ENCODE assay signal across 20 cellular contexts in the genomic region with DNA sequence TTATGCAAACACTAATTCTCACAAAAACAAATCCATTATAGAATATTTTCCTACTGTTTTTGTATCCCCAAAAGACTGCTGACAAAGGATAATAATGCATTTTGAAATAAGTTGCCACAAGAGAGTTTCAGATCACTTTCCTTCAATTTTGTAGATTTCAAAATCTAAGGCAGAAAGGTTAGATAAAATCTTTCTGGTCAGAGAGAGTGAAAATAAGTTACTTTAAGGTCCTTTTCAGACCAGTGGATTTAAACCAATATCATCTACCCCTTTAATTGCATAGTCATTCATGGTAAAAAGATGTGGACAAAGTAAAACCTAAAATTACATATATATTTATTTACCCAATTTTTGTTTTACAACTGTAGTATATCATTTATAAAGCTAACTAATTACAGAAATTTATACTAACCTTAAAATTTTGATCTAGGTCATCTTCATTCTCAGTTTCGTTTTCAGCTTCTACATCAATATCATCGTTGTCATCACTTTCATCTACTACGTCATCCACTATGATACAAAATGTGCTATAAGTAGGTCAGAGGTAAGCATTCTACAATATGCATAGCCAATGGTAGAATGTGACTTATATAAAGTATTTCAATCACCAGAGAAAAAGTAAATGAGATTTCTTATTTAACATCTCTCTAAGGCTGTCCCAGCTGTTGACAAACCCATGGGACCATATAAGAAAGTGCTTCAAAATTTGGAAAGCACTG.
DNase-seq lines count a peak whose midpoint lies in the region; ATAC-seq and TF ChIP-seq lines count a peak whose summit lies in the region.
"Had no signal": no experiment of that assay in that cellular context is flagged by ENCODE, and none has a peak within 500 bp of the region (broad histone marks: within the 10 kb centered on the region; RNA-seq: fewer than 3 reads in every experiment).

No MANE protein-coding gene starts in this region.

- H3K4me2 ChIP-seq in OCI-LY3 (ENCODE audit: low read length): 0 out of 2 replicates have a peak overlapping the region, but pooled peaks have one; percentile 2
- H3K4me2 ChIP-seq: PC-9 had no signal

- H3K36me3 Mint-ChIP-seq in CD8-positive, alpha-beta T cell: peaks cover 73% of the 10 kb centered on the region
- no peaks in the 10 kb centered on the region for H3K36me3 Mint-ChIP-seq in glutamatergic neuron (ENCODE audit: unreplicated experiment)
- peaks cover 4% of the 10 kb centered on the region for H3K36me3 Mint-ChIP-seq in activated T-helper 1 cell treated with anti-CD3 and anti-CD28 coated beads, Interleukin-12 subunit alpha, Interleukin-12 subunit beta, Interleukin-2, Interleukin-4 antibody, amounts not matched to agents 30 ng/mL and 10 ng/mL and 1 ng/mL, durations not matched to agents 14 hours and 24 hours and 36 hours (ENCODE audit: low read depth)

- CTCF ChIA-PET in CD8-positive, alpha-beta T cell (lab: Charles Lee): no interaction called here

- no peak overlapping the region for H3K27ac ChIP-seq in CD8-positive, alpha-beta T cell (ENCODE audit: low read depth, low read length)
- H3K27ac ChIP-seq in OCI-LY3 (ENCODE audit: low read length): no peak overlapping the region
- H3K27ac ChIP-seq: PC-9, SJSA1 had no signal

- TF ChIP-seq CTCF in CD8-positive, alpha-beta T cell (IDR thresholded peaks at IDR 0.05): no peak
- TF ChIP-seq CTCF in OCI-LY3 (IDR thresholded peaks at IDR 0.05; ENCODE audit: low read depth, low read length): no peak
- TF ChIP-seq CTCF in glutamatergic neuron (IDR thresholded peaks at IDR 0.05; ENCODE audit: partially characterized antibody, unreplicated experiment): no peak

- peak; percentile 59 for ATAC-seq in CD8-positive, alpha-beta T cell

- no peaks in the 10 kb centered on the region for H3K4me1 ChIP-seq in CD8-positive, alpha-beta T cell (ENCODE audit: insufficient read depth, low read length)
- H3K4me1 ChIP-seq in OCI-LY3 (ENCODE audit: low read length): peaks cover 26% of the 10 kb centered on the region
- H3K4me1 ChIP-seq: SJSA1 had no signal

- no peak overlapping the region for H3K27ac Mint-ChIP-seq in CD8-positive, alpha-beta T cell
- H3K27ac Mint-ChIP-seq in glutamatergic neuron (ENCODE audit: unreplicated experiment): peak overlapping the region; percentile 54
- H3K27ac Mint-ChIP-seq in activated T-helper 1 cell treated with anti-CD3 and anti-CD28 coated beads, Interleukin-12 subunit alpha, Interleukin-12 subunit beta, Interleukin-2, Interleukin-4 antibody, amounts not matched to agents 30 ng/mL and 10 ng/mL and 1 ng/mL, durations not matched to agents 14 hours and 24 hours and 36 hours: no peak overlapping the region
- H3K27ac Mint-ChIP-seq: HFFc6 had no signal

- H2AFZ ChIP-seq in OCI-LY3 (ENCODE audit: low read depth, low read length): no peak overlapping the region
- H2AFZ ChIP-seq: PC-9 had no signal

- POLR2A ChIA-PET in CD8-positive, alpha-beta T cell (lab: Charles Lee): interaction anchor here (0.9 kb wide), 1 partner anchor 96 kb away, joined by 3 read pairs; a partner anchor contains a TSS

- H3K9me3 Mint-ChIP-seq in CD8-positive, alpha-beta T cell: no peaks in the 10 kb centered on the region
- no peaks in the 10 kb centered on the region for H3K9me3 Mint-ChIP-seq in glutamatergic neuron (ENCODE audit: unreplicated experiment)
- no peaks in the 10 kb centered on the region for H3K9me3 Mint-ChIP-seq in activated T-helper 1 cell treated with anti-CD3 and anti-CD28 coated beads, Interleukin-12 subunit alpha, Interleukin-12 subunit beta, Interleukin-2, Interleukin-4 antibody, amounts not matched to agents 30 ng/mL and 10 ng/mL and 1 ng/mL, durations not matched to agents 14 hours and 24 hours and 36 hours
- H3K9me3 Mint-ChIP-seq: HFFc6 had no signal

- peak; percentile 5 for DNase-seq in CD1c-positive myeloid dendritic cell (ENCODE audit: extremely low spot score)
- DNase-seq in CD8-positive, alpha-beta T cell: no peak
- no peak for DNase-seq in glutamatergic neuron
- DNase-seq in activated T-helper 1 cell treated with anti-CD3 and anti-CD28 coated beads, Interleukin-12 subunit alpha, Interleukin-12 subunit beta, Interleukin-2, Interleukin-4 antibody, amounts not matched to agents 30 ng/mL and 10 ng/mL and 1 ng/mL, durations not matched to agents 14 hours and 24 hours and 36 hours (ENCODE audit: low spot score): no peak
- DNase-seq in GDM1 (lab: John Stamatoyannopoulos, UW): no peak
- no peak for DNase-seq in cortex of kidney (lab: John Stamatoyannopoulos, UW)
- DNase-seq: ACHN, AML-193, DMS79, HFFc6, Karpas-422, MG63, NCI-H1417, NCI-H187 treated with DMSO at 0.1 percent for 48 hours, NCI-H446 treated with DMSO at 0.1 percent for 48 hours, NCI-H748 treated with DMSO at 0.1 percent for 48 hours, PC-9 had no signal

- H3K79me2 ChIP-seq in OCI-LY3 (ENCODE audit: low read length): no peaks in the 10 kb centered on the region

- H3K4me1 Mint-ChIP-seq in CD8-positive, alpha-beta T cell (ENCODE audit: low read depth): peaks cover 3% of the 10 kb centered on the region
- H3K4me1 Mint-ChIP-seq in glutamatergic neuron (ENCODE audit: low read depth, unreplicated experiment): no peaks in the 10 kb centered on the region
- H3K4me1 Mint-ChIP-seq in activated T-helper 1 cell treated with anti-CD3 and anti-CD28 coated beads, Interleukin-12 subunit alpha, Interleukin-12 subunit beta, Interleukin-2, Interleukin-4 antibody, amounts not matched to agents 30 ng/mL and 10 ng/mL and 1 ng/mL, durations not matched to agents 14 hours and 24 hours and 36 hours (ENCODE audit: low read depth): no peaks in the 10 kb centered on the region

- H3K27me3 Mint-ChIP-seq in CD8-positive, alpha-beta T cell (ENCODE audit: low read depth): no peaks in the 10 kb centered on the region
- H3K27me3 Mint-ChIP-seq in glutamatergic neuron (ENCODE audit: unreplicated experiment): no peaks in the 10 kb centered on the region
- H3K27me3 Mint-ChIP-seq in activated T-helper 1 cell treated with anti-CD3 and anti-CD28 coated beads, Interleukin-12 subunit alpha, Interleukin-12 subunit beta, Interleukin-2, Interleukin-4 antibody, amounts not matched to agents 30 ng/mL and 10 ng/mL and 1 ng/mL, durations not matched to agents 14 hours and 24 hours and 36 hours (ENCODE audit: insufficient read depth): no peaks in the 10 kb centered on the region

- H3K27me3 ChIP-seq in CD8-positive, alpha-beta T cell (ENCODE audit: insufficient read depth, low read length): no peaks in the 10 kb centered on the region
- H3K27me3 ChIP-seq in OCI-LY3 (ENCODE audit: low read depth, low read length): no peaks in the 10 kb centered on the region
- H3K27me3 ChIP-seq: MG63, SJSA1 had no signal

- no peaks in the 10 kb centered on the region for H3K9me3 ChIP-seq in CD8-positive, alpha-beta T cell (ENCODE audit: low read length)
- H3K9me3 ChIP-seq in OCI-LY3 (ENCODE audit: insufficient read depth, low read length): no peaks in the 10 kb centered on the region
- H3K9me3 ChIP-seq: MG63, SJSA1 had no signal

- no peak overlapping the region for H3K4me3 Mint-ChIP-seq in CD8-positive, alpha-beta T cell
- H3K4me3 Mint-ChIP-seq in glutamatergic neuron (ENCODE audit: unreplicated experiment): no peak overlapping the region
- no peak overlapping the region for H3K4me3 Mint-ChIP-seq in activated T-helper 1 cell treated with anti-CD3 and anti-CD28 coated beads, Interleukin-12 subunit alpha, Interleukin-12 subunit beta, Interleukin-2, Interleukin-4 antibody, amounts not matched to agents 30 ng/mL and 10 ng/mL and 1 ng/mL, durations not matched to agents 14 hours and 24 hours and 36 hours
- H3K4me3 Mint-ChIP-seq: CD14-positive monocyte, HFFc6 had no signal

- H3K36me3 ChIP-seq in CD8-positive, alpha-beta T cell (ENCODE audit: insufficient read depth, low read length): peaks cover 3% of the 10 kb centered on the region
- peaks cover 5% of the 10 kb centered on the region for H3K36me3 ChIP-seq in OCI-LY3 (replicated peaks; ENCODE audit: low read depth, low read length)
- H3K36me3 ChIP-seq: MG63, SJSA1 had no signal

- intact Hi-C loops in CD8-positive, alpha-beta T cell (cut with DNase I, micrococcal nuclease): no loop called here
- intact Hi-C loops in activated T-helper 1 cell treated with anti-CD3 and anti-CD28 coated beads, Interleukin-12 subunit alpha, Interleukin-12 subunit beta, Interleukin-2, Interleukin-4 antibody, amounts not matched to agents 30 ng/mL and 10 ng/mL and 1 ng/mL, durations not matched to agents 14 hours and 24 hours and 36 hours (cut with micrococcal nuclease): no loop called here

- H4K20me1 ChIP-seq in OCI-LY3 (ENCODE audit: insufficient read depth, low read length): peaks cover 8% of the 10 kb centered on the region

- no peak overlapping the region for H3K4me3 ChIP-seq in CD8-positive, alpha-beta T cell (ENCODE audit: low read depth, low read length)
- no peak overlapping the region for H3K4me3 ChIP-seq in OCI-LY3 (ENCODE audit: low read length)
- H3K4me3 ChIP-seq: MG63, PC-9, SJSA1 had no signal

- no peak overlapping the region for H3K9ac ChIP-seq in OCI-LY3 (ENCODE audit: low read length)
